ENCODE assay signal across 8 cellular contexts in the genomic region with DNA sequence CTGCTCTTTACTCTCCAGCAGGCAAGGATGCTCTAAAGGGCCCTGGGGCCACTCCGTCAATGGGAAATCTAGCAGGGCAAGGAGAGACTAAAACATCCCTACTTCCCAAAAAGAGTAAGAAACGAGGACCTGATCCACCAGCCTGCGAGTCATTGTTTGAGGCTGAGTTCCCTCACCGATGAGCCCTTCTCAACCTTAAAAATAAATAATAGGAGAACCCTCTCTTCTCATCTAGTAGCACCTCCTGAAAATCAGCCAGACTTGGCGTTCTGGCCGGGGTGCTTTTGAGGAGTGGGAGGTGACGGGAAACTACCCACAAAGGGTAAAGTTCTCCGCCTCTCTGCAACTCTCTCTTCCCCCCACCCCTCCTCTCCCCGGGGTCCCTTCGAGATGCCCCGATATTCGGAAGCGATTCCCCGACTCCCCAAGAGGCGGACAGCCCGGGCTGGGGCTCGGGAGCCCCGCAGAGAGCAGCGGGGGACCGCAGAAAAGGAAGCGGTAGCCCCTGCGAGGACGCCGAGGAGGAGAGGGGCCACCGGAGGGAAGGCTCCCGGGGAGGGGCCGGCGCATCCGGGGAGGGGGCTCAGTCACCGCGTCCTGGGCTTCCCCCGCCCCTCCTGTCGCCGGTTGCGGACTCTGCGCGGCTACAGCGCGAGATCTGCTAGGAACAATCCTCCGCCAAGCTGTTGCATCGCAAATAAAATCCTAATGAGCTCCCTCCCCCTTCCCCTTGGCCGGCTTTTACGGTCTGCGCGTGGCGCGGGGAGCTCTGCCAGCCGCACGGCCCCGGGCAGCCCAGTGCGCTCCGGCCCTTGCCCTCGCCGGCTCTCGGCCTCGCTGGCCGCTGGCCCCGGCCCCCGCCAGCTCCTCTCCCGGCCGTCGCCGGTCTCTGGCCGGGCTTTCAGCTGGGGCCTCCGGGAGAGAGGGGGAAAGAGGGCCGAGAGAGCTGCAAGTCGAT. TPM values are rescaled to one million over a fixed set of nuclear protein-coding genes. Genes with fewer than 3 reads are reported as not detected.
DNase-seq lines count a peak whose midpoint lies in the region; ATAC-seq and TF ChIP-seq lines count a peak whose summit lies in the region.

No MANE protein-coding gene starts in this region.

- no peak overlapping the region for H3K27ac Mint-ChIP-seq in activated CD4-positive, alpha-beta T cell treated with anti-CD3 and anti-CD28 coated beads, Interleukin-2, amount 10 ng/mL, durations not matched to agents 7 days and 5 days
- no peak overlapping the region for H3K27ac Mint-ChIP-seq in T-helper 17 cell

- intact Hi-C loops in heart right ventricle (cut with DNase I): no loop called here

- H3K4me3 ChIP-seq in heart right ventricle (peak overlapping the region; percentile 6 to 41 (median 35)), skeletal muscle satellite cell (ENCODE audit: low read length) (peak overlapping the region; percentile 67)

- POLR2A ChIA-PET in activated CD4-positive, alpha-beta T cell treated with anti-CD3 and anti-CD28 coated beads, Interleukin-2, amount 10 ng/mL, durations not matched to agents 7 days and 5 days (lab: Charles Lee): no interaction called here

- no peaks in the 10 kb centered on the region for H3K9me3 Mint-ChIP-seq in activated CD4-positive, alpha-beta T cell treated with anti-CD3 and anti-CD28 coated beads, Interleukin-2, amount 10 ng/mL, durations not matched to agents 7 days and 5 days

- H3K9me3 ChIP-seq in T-helper 17 cell (ENCODE audit: control insufficient read depth, low read length, poor library complexity, severe bottlenecking) (no peaks in the 10 kb centered on the region), heart right ventricle (no peaks in the 10 kb centered on the region), skeletal muscle satellite cell (replicated peaks; ENCODE audit: low read length) (no peaks in the 10 kb centered on the region)

- CTCF ChIA-PET in activated CD4-positive, alpha-beta T cell treated with anti-CD3 and anti-CD28 coated beads, Interleukin-2, amount 10 ng/mL, durations not matched to agents 7 days and 5 days (lab: Charles Lee): interaction anchor here (0.6 to 2.3 kb wide), 10 partner anchors 9 to 600 kb away, joined by 3 to 16 read pairs (median 3); no protein-coding TSS in a partner anchor

- H3K27me3 ChIP-seq in heart right ventricle: peaks cover 71 to 100% (median 100%) of the 10 kb centered on the region in 7 donors
- H3K27me3 ChIP-seq in skeletal muscle satellite cell (ENCODE audit: control insufficient read depth, insufficient read depth, low read length): peaks cover 98% of the 10 kb centered on the region

- H3K4me1 Mint-ChIP-seq in activated CD4-positive, alpha-beta T cell treated with anti-CD3 and anti-CD28 coated beads, Interleukin-2, amount 10 ng/mL, durations not matched to agents 7 days and 5 days: peaks cover 13% of the 10 kb centered on the region
- H3K4me1 Mint-ChIP-seq in T-helper 17 cell: peaks cover 17% of the 10 kb centered on the region

- H3K4me1 ChIP-seq in heart right ventricle (peaks cover 7 to 27% (median 23%) of the 10 kb centered on the region in 9 donors), skeletal muscle satellite cell (ENCODE audit: control insufficient read depth, insufficient read depth, low read length) (peaks cover 16% of the 10 kb centered on the region)

- H3K36me3 ChIP-seq in heart right ventricle (no peaks in the 10 kb centered on the region), skeletal muscle satellite cell (ENCODE audit: insufficient read depth, low read length) (no peaks in the 10 kb centered on the region)

- no peak overlapping the region for H3K27ac ChIP-seq in heart right ventricle

- H3K4me2 ChIP-seq in skeletal muscle satellite cell (ENCODE audit: low read length): peak overlapping the region; percentile 86

- H3K4me3 Mint-ChIP-seq in activated CD4-positive, alpha-beta T cell treated with anti-CD3 and anti-CD28 coated beads, Interleukin-2, amount 10 ng/mL, durations not matched to agents 7 days and 5 days: peak overlapping the region; percentile 62
- H3K4me3 Mint-ChIP-seq in T-helper 17 cell: peak overlapping the region; percentile 91

- WGBS in heart right ventricle, 2 donors: 2% methylated on average over 65 to 67 of the region's 67 CpGs

- ATAC-seq in T-helper 17 cell: peak; percentile 48
- peak in 3 of 8 donors; percentile 12 to 20 (median 20) for ATAC-seq in heart right ventricle
- ATAC-seq in GM18909 (IDR thresholded peaks at IDR 0.05; ENCODE audit: poor library complexity, unreplicated experiment): no peak

- no peak for TF ChIP-seq CTCF in heart right ventricle (IDR thresholded peaks at IDR 0.05)

- DNase-seq in activated CD4-positive, alpha-beta T cell treated with anti-CD3 and anti-CD28 coated beads, Interleukin-2, amount 10 ng/mL, durations not matched to agents 7 days and 5 days: no peak
- DNase-seq in activated CD4-positive, alpha-beta T cell treated with anti-CD3 and anti-CD28 coated beads, Interleukin-2, amount 50 U/mL, for 1 hour: no peak
- DNase-seq in T-helper 17 cell: peak in 1 of 3 donors; percentile 33
- no peak for DNase-seq in heart right ventricle
- no peak for DNase-seq in NK-92 treated with Interleukin-12 subunit alpha and Interleukin-12 subunit beta, amount 100 ng/mL, for 24 hours (lab: John Stamatoyannopoulos, UW)
- no peak for DNase-seq in stimulated activated CD4-positive, alpha-beta T cell treated with anti-CD3 and anti-CD28 coated beads, Interleukin-4, amount 100 ng/mL, for 24 hours

- H3K27me3 Mint-ChIP-seq in activated CD4-positive, alpha-beta T cell treated with anti-CD3 and anti-CD28 coated beads, Interleukin-2, amount 10 ng/mL, durations not matched to agents 7 days and 5 days: peaks cover 86% of the 10 kb centered on the region
- peaks cover 91% of the 10 kb centered on the region for H3K27me3 Mint-ChIP-seq in T-helper 17 cell

- no peaks in the 10 kb centered on the region for H3K36me3 Mint-ChIP-seq in activated CD4-positive, alpha-beta T cell treated with anti-CD3 and anti-CD28 coated beads, Interleukin-2, amount 10 ng/mL, durations not matched to agents 7 days and 5 days (ENCODE audit: low read depth)
- peaks cover 8% of the 10 kb centered on the region for H3K36me3 Mint-ChIP-seq in T-helper 17 cell (ENCODE audit: low read depth)

- no peak overlapping the region for H3K9ac ChIP-seq in skeletal muscle satellite cell (ENCODE audit: low read depth, low read length)

RNA-seq across cellular contexts. Expression of gene HOXB9, which starts 1.3 kb away (rescaled TPM):
- not detected for total RNA-seq in activated CD4-positive, alpha-beta T cell treated with anti-CD3 and anti-CD28 coated beads, Interleukin-2, amount 10 ng/mL, durations not matched to agents 7 days and 5 days
- under 1 TPM in 1 of 2 donors, not detected in 1; 0.16 TPM for total RNA-seq in T-helper 17 cell
- not detected for total RNA-seq in heart right ventricle
- polyA plus RNA-seq in heart right ventricle: not detected
- total RNA-seq in skeletal muscle satellite cell (2012; rRNA removed): 0.25 TPM in 1 of 2 replicates, not detected in the other

RNA-seq across cellular contexts. Expression of gene HOXB8, which starts 9.7 kb away (rescaled TPM):
- not detected for total RNA-seq in activated CD4-positive, alpha-beta T cell treated with anti-CD3 and anti-CD28 coated beads, Interleukin-2, amount 10 ng/mL, durations not matched to agents 7 days and 5 days
- total RNA-seq in T-helper 17 cell (not detected), heart right ventricle (under 1 TPM in 1 of 10 donors, not detected in 9; 0.55 TPM)
- polyA plus RNA-seq in heart right ventricle: not detected
- total RNA-seq in skeletal muscle satellite cell (2012; rRNA removed): not detected in 2 replicates

RNA-seq across cellular contexts. Expression of gene HOXB7, which starts 14.0 kb away (rescaled TPM):
- total RNA-seq in activated CD4-positive, alpha-beta T cell treated with anti-CD3 and anti-CD28 coated beads, Interleukin-2, amount 10 ng/mL, durations not matched to agents 7 days and 5 days: under 1 TPM; 0.25 to 0.30 TPM
- total RNA-seq in T-helper 17 cell (under 1 TPM in 1 of 2 donors, not detected in 1; 0.82 TPM), heart right ventricle (under 1 TPM in 4 of 10 donors, not detected in 6; 0.25 to 0.62 (median 0.45) TPM)
- under 1 TPM; 0.13 to 0.29 TPM for polyA plus RNA-seq in heart right ventricle
- total RNA-seq in skeletal muscle satellite cell (2012; rRNA removed): 1.5 and 4.1 TPM in 2 replicates

RNA-seq across cellular contexts. Expression of gene HOXB6, which starts 20.0 kb away (rescaled TPM):
- total RNA-seq in activated CD4-positive, alpha-beta T cell treated with anti-CD3 and anti-CD28 coated beads, Interleukin-2, amount 10 ng/mL, durations not matched to agents 7 days and 5 days: not detected
- total RNA-seq in T-helper 17 cell (not detected), heart right ventricle (1 to 10 TPM in 1 of 10 donors, under 1 TPM in 7, not detected in 2; 0.14 to 1.2 (median 0.33) TPM)
- polyA plus RNA-seq in heart right ventricle: under 1 TPM; 0.88 to 0.96 TPM
- 5.5 and 6.6 TPM in 2 replicates for total RNA-seq in skeletal muscle satellite cell (2012; rRNA removed)

RNA-seq across cellular contexts. Expression of gene HOXB5, which starts 31.2 kb away (rescaled TPM):
- not detected for total RNA-seq in activated CD4-positive, alpha-beta T cell treated with anti-CD3 and anti-CD28 coated beads, Interleukin-2, amount 10 ng/mL, durations not matched to agents 7 days and 5 days
- total RNA-seq in T-helper 17 cell (not detected), heart right ventricle (under 1 TPM in 1 of 10 donors, not detected in 9; 0.18 TPM)
- polyA plus RNA-seq in heart right ventricle: under 1 TPM; 0.06 to 0.15 TPM
- total RNA-seq in skeletal muscle satellite cell (2012; rRNA removed): under 0.01 TPM in 2 replicates
